7 cellular contexts compared by ENCODE assay signal in the genomic region with DNA sequence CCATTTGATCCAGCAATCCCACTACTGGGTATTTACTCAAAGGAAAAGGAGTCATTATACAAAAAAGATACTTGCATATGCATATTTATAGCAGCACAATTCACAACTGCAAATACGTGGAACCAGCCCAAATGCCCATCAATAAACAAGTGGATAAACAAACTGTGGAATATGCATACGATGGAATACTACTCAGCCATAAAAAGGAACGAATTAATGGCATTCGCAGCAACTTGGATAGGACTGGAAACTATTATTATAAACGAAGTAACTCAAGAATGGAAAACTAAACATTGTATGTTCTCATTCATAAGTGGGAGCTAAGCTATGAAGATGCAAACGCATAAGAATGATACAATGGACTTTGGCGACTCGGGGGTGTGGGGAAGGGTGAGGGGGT.
"Had no signal": no experiment of that assay in that cellular context is flagged by ENCODE, and none has a peak within 500 bp of the region (broad histone marks: within the 10 kb centered on the region; RNA-seq: fewer than 3 reads in every experiment).

No MANE protein-coding gene starts in this region.

- H3K4me3 ChIP-seq: GM12878 had no signal

- DNase-seq: GDM1, GF-D8 had no signal

- ATAC-seq: GM12878 had no signal

- FAIRE-seq: G401.6, GM12878, GM12891, GM12892, GM18507 had no signal
